ENCODE assay signal across 11 cellular contexts in genomic region chr10:22652988-22653431, GRCh38.
DNase-seq lines count a peak whose midpoint lies in the region; ATAC-seq, FAIRE-seq and TF ChIP-seq lines count a peak whose summit lies in the region.
"Had no signal": no experiment of that assay in that cellular context is flagged by ENCODE, and none has a peak within 500 bp of the region (broad histone marks: within the 10 kb centered on the region; RNA-seq: fewer than 3 reads in every experiment).

No MANE protein-coding gene starts in this region.

- no peak overlapping the region for H3K4me2 ChIP-seq in hepatocyte

- H2AFZ ChIP-seq in hepatocyte, result no peak overlapping the region

- 84% methylated on average over 6 of the region's 6 CpGs for WGBS in hepatocyte (ENCODE audit: low lambda C conversion rate, missing lambda C conversion rate)
- WGBS in thyroid gland, 2 donors, result 83 to 89% methylated on average over 6 of the region's 6 CpGs

- peaks cover 73% of the 10 kb centered on the region for H3K4me1 Mint-ChIP-seq in WTC11

- H3K4me1 ChIP-seq in hepatocyte (ENCODE audit: insufficient read depth) (peaks cover 3% of the 10 kb centered on the region), thyroid gland (peaks cover 42 to 63% of the 10 kb centered on the region in 2 donors)

- no peaks in the 10 kb centered on the region for H3K9me3 ChIP-seq in hepatocyte (ENCODE audit: low read depth)
- H3K9me3 ChIP-seq in thyroid gland, result no peaks in the 10 kb centered on the region

- H3K9me2 ChIP-seq in hepatocyte (replicated peaks; ENCODE audit: insufficient read depth), result no peaks in the 10 kb centered on the region

- TF ChIP-seq CTCF in WTC11 (IDR thresholded peaks at IDR 0.05) (no peak), hepatocyte (IDR thresholded peaks at IDR 0.05; ENCODE audit: poor library complexity) (no peak), thyroid gland (IDR thresholded peaks at IDR 0.05) (no peak), GM13976 (IDR thresholded peaks at IDR 0.05; ENCODE audit: borderline replicate concordance, control extremely low read depth, extremely low read depth, insufficient read depth, missing control alignments) (no peak)

- ATAC-seq in WTC11 (no peak), HG02840 (IDR thresholded peaks at IDR 0.05; ENCODE audit: low FRiP score, unreplicated experiment) (no peak)

- POLR2A ChIA-PET in WTC11 (lab: Charles Lee), result no interaction called here

- no peak for TF ChIP-seq POLR2A in thyroid gland (IDR thresholded peaks at IDR 0.05)

- DNase-seq in GM18507 (ENCODE audit: extremely low spot score, insufficient read length, low read depth) (no peak), WTC11 (ENCODE audit: low spot score) (no peak), hepatocyte (ENCODE audit: low spot score) (no peak), thyroid gland (no peak), GM13976 (ENCODE audit: low spot score) (no peak)
- DNase-seq in central memory CD4-positive, alpha-beta T cell, result peak; percentile 36
- DNase-seq in stimulated activated CD8-positive, alpha-beta memory T cell treated with anti-CD3 and anti-CD28 coated beads, Interleukin-15, amount 100 ng/mL, for 48 hours (ENCODE audit: low read depth in 2 of 2), result peak; percentile 36 to 42
- DNase-seq: NCI-H69, occipital lobe had no signal

- in situ Hi-C loops in GM13976 (cut with MboI; ENCODE audit: low sequenced_read_pairs, unreplicated experiment), result no loop called here

- no peaks in the 10 kb centered on the region for H3K27me3 ChIP-seq in hepatocyte
- H3K27me3 ChIP-seq in thyroid gland, result no peaks in the 10 kb centered on the region

- CTCF ChIA-PET in WTC11 (lab: Charles Lee), result no interaction called here

- H3K27ac Mint-ChIP-seq in WTC11, result peak overlapping the region; percentile 58; the same call in 1 of the 2 replicates

- no peaks in the 10 kb centered on the region for H4K20me1 ChIP-seq in hepatocyte (ENCODE audit: insufficient read depth, poor library complexity, severe bottlenecking)

- H3K4me3 Mint-ChIP-seq in WTC11, result no peak overlapping the region

- intact Hi-C loops in thyroid gland (cut with DNase I), result no loop called here

- H3K4me3 ChIP-seq in hepatocyte (no peak overlapping the region), thyroid gland (replicated peaks in 1 of 3) (no peak overlapping the region)

- no peaks in the 10 kb centered on the region; the same call in 1 of the 2 replicates for H3K36me3 Mint-ChIP-seq in WTC11

- FAIRE-seq in GM18507 (lab: Jason Lieb, UNC), result peak; percentile 64

- H3K27me3 Mint-ChIP-seq in WTC11 (ENCODE audit: low read depth), result no peaks in the 10 kb centered on the region

- no peaks in the 10 kb centered on the region for H3K9me3 Mint-ChIP-seq in WTC11

- H3K79me2 ChIP-seq in hepatocyte, result peaks cover 26% of the 10 kb centered on the region

- H3K36me3 ChIP-seq in hepatocyte (replicated peaks; ENCODE audit: insufficient read depth, low read depth), result no peaks in the 10 kb centered on the region
- H3K36me3 ChIP-seq in thyroid gland, result no peaks in the 10 kb centered on the region

- no peak overlapping the region for H3K27ac ChIP-seq in hepatocyte
- no peak overlapping the region for H3K27ac ChIP-seq in thyroid gland
- H3K27ac ChIP-seq: HL-60 had no signal

TF ChIP-seq in WTC11, 78 proteins besides CTCF, POLR2A, EP300 and RAD21:
- TF ChIP-seq TEAD4 (CRISPR knock-in tag; IDR thresholded peaks at IDR 0.05) (no peak), USF2 (CRISPR knock-in tag; IDR thresholded peaks at IDR 0.05) (no peak), SP1 (CRISPR knock-in tag; conservative IDR thresholded peaks at IDR 0.05) (no peak), STAT6 (CRISPR knock-in tag; conservative IDR thresholded peaks at IDR 0.05; ENCODE audit: low read depth) (no peak), ATF3 (CRISPR knock-in tag; conservative IDR thresholded peaks at IDR 0.05) (no peak)

Comparison
In these comparisons a context has a peak if more than half of its experiments do, and no peak if none do; other contexts are left out.
1. DNase-seq: peak in central memory CD4-positive, alpha-beta T cell (single experiment) and stimulated activated CD8-positive, alpha-beta memory T cell treated with anti-CD3 and anti-CD28 coated beads, Interleukin-15, amount 100 ng/mL, for 48 hours (2 of 2); none in GM18507 (single experiment), WTC11 (single experiment), hepatocyte (single experiment), thyroid gland (0 of 2) and GM13976 (single experiment).